In the genomic region with DNA sequence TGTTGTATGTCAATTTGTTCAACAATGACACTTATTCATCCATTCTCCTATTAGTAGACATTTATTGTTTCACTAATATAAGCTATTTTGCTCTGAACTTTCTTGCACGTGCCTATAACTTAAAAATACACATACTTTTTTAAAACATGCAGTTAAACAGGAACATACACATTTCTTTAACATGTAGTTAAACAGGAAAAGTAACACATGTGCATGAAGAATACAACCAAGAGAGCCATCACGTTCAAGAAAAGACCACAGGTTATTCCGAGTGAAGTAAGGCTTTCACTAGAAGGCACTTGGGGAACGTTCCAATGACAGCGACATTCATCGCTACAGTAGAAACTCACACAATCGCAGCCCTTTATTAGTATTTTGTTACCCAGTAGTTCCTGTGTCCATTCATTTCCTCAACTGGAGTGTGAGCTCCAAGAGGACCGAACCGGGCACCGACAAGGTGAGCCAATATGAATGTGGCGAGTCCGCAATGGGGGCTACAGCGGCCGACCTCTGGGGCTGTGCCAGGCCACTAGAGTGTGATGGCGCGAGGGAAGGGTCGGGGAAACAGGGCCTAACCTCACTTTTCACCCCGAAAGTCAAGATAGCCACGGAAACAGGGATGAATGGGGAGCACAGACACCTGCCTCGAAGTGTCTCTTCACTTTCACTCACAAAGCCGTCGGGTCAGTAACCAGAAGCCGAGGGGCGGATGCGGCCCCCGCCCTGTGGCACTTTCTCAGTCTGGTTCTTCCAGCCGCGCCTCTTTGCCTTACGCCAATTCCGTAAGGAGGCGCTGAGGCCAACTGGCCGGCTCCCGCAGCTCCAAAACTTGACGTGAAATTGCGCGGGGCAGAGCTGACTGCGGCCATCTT, we compare ENCODE assay signal across 1 cellular context.
TF ChIP-seq lines count a peak whose summit lies in the region.

No MANE protein-coding gene starts in this region.

TF ChIP-seq in K562, 482 proteins besides CTCF, POLR2A, EP300 and RAD21 (continued from another document):
- TF ChIP-seq KDM4B (IDR thresholded peaks at IDR 0.05; ENCODE audit: borderline replicate concordance in 2 of 2, low read depth in 1 of 2) (0 out of 4 replicates have a peak, but pooled peaks of 1 of the 2 experiments have one; percentile 38), CHCHD3 (CRISPR knock-in tag; IDR thresholded peaks at IDR 0.05) (no peak), MTA3 (IDR thresholded peaks at IDR 0.05; ENCODE audit: borderline replicate concordance) (peak; percentile 30; the same call in 1 of the 2 replicates), POLR2AphosphoS5 (IDR thresholded peaks at IDR 0.05; ENCODE audit: control insufficient read depth, insufficient read depth, low read depth, low read length) (0 out of 2 replicates have a peak, but pooled peaks have one; percentile 5), BRD4 (IDR thresholded peaks at IDR 0.05) (0 out of 2 replicates have a peak, but pooled peaks have one; percentile 6), BACH1 (tag; IDR thresholded peaks at IDR 0.05) (0 out of 2 replicates have a peak, but pooled peaks have one; percentile 15), ZKSCAN3 (CRISPR knock-in tag; IDR thresholded peaks at IDR 0.05) (no peak), ZFP30 (CRISPR knock-in tag; IDR thresholded peaks at IDR 0.05; ENCODE audit: borderline replicate concordance) (no peak), SUPT5H (IDR thresholded peaks at IDR 0.05) (peak; percentile 48; the same call in 1 of the 2 replicates)
- TF ChIP-seq, protein P1, sequence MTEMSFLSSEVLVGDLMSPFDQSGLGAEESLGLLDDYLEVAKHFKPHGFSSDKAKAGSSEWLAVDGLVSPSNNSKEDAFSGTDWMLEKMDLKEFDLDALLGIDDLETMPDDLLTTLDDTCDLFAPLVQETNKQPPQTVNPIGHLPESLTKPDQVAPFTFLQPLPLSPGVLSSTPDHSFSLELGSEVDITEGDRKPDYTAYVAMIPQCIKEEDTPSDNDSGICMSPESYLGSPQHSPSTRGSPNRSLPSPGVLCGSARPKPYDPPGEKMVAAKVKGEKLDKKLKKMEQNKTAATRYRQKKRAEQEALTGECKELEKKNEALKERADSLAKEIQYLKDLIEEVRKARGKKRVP (CRISPR knock-in tag; IDR thresholded peaks at IDR 0.05), result 0 out of 2 replicates have a peak, but pooled peaks have one; percentile 16
- TF ChIP-seq, protein P2, sequence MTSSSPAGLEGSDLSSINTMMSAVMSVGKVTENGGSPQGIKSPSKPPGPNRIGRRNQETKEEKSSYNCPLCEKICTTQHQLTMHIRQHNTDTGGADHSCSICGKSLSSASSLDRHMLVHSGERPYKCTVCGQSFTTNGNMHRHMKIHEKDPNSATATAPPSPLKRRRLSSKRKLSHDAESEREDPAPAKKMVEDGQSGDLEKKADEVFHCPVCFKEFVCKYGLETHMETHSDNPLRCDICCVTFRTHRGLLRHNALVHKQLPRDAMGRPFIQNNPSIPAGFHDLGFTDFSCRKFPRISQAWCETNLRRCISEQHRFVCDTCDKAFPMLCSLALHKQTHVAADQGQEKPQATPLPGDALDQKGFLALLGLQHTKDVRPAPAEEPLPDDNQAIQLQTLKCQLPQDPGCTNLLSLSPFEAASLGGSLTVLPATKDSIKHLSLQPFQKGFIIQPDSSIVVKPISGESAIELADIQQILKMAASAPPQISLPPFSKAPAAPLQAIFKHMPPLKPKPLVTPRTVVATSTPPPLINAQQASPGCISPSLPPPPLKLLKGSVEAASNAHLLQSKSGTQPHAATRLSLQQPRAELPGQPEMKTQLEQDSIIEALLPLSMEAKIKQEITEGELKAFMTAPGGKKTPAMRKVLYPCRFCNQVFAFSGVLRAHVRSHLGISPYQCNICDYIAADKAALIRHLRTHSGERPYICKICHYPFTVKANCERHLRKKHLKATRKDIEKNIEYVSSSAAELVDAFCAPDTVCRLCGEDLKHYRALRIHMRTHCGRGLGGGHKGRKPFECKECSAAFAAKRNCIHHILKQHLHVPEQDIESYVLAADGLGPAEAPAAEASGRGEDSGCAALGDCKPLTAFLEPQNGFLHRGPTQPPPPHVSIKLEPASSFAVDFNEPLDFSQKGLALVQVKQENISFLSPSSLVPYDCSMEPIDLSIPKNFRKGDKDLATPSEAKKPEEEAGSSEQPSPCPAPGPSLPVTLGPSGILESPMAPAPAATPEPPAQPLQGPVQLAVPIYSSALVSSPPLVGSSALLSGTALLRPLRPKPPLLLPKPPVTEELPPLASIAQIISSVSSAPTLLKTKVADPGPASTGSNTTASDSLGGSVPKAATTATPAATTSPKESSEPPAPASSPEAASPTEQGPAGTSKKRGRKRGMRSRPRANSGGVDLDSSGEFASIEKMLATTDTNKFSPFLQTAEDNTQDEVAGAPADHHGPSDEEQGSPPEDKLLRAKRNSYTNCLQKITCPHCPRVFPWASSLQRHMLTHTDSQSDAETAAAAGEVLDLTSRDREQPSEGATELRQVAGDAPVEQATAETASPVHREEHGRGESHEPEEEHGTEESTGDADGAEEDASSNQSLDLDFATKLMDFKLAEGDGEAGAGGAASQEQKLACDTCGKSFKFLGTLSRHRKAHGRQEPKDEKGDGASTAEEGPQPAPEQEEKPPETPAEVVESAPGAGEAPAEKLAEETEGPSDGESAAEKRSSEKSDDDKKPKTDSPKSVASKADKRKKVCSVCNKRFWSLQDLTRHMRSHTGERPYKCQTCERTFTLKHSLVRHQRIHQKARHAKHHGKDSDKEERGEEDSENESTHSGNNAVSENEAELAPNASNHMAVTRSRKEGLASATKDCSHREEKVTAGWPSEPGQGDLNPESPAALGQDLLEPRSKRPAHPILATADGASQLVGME (CRISPR knock-in tag; IDR thresholded peaks at IDR 0.05), result 0 out of 2 replicates have a peak, but pooled peaks have one; percentile 40
